ENCODE assay signal across 23 cellular contexts in genomic region chr3:128523591-128523990, GRCh38. TPM values are rescaled to one million over a fixed set of nuclear protein-coding genes. Genes with fewer than 3 reads are reported as not detected.
"Had no signal": no experiment of that assay in that cellular context is flagged by ENCODE, and none has a peak within 500 bp of the region (broad histone marks: within the 10 kb centered on the region; RNA-seq: fewer than 3 reads in every experiment).

No MANE protein-coding gene starts in this region.

- ATAC-seq: activated CD8-positive, alpha-beta memory T cell treated with anti-CD3 and anti-CD28 coated beads, Interleukin-2, amount 10 ng/mL, durations not matched to agents 7 days and 5 days; esophagus mucosa; psoas muscle; sciatic nerve had no signal

- H3K4me3 ChIP-seq: breast epithelium, psoas muscle, spleen had no signal

- H3K36me3 Mint-ChIP-seq: activated CD8-positive, alpha-beta memory T cell treated with anti-CD3 and anti-CD28 coated beads, Interleukin-2, amount 10 ng/mL, durations not matched to agents 7 days and 5 days; activated naive CD8-positive, alpha-beta T cell; type B pancreatic cell had no signal

- H3K36me3 ChIP-seq: breast epithelium, spleen had no signal

- H3K4me1 ChIP-seq: breast epithelium, psoas muscle had no signal

- H3K27ac ChIP-seq: breast epithelium, psoas muscle, spleen had no signal

- H3K4me1 Mint-ChIP-seq: activated CD8-positive, alpha-beta memory T cell treated with anti-CD3 and anti-CD28 coated beads, Interleukin-2, amount 10 ng/mL, durations not matched to agents 7 days and 5 days; nephron had no signal

- DNase-seq: activated CD4-positive, alpha-beta T cell treated with anti-CD3 and anti-CD28 coated beads, Interleukin-2, amount 50 U/mL, for 48 hours; activated CD4-positive, CD25-positive, alpha-beta regulatory T cell treated with anti-CD3 and anti-CD28 coated beads, Interleukin-2, amount 50 U/mL, for 72 hours; activated CD8-positive, alpha-beta memory T cell treated with anti-CD3 and anti-CD28 coated beads, Interleukin-2, amount 10 ng/mL, durations not matched to agents 7 days and 5 days; activated effector memory CD4-positive, alpha-beta T cell treated with anti-CD3 and anti-CD28 coated beads, Interleukin-2, amount 50 U/mL, for 16 hours; activated T-cell treated with anti-CD3 and anti-CD28 coated beads, Interleukin-2, amount 50 U/mL, for 24 hours; aorta; psoas muscle; spleen; stimulated activated CD4-positive, alpha-beta T cell treated with anti-CD3 and anti-CD28 coated beads, Interleukin-1b, Interleukin-23, amount 100 ng/mL, for 48 hours; stimulated activated naive CD4-positive, alpha-beta T cell; substantia nigra had no signal

- H3K27ac Mint-ChIP-seq: activated CD8-positive, alpha-beta memory T cell treated with anti-CD3 and anti-CD28 coated beads, Interleukin-2, amount 10 ng/mL, durations not matched to agents 7 days and 5 days; activated naive CD8-positive, alpha-beta T cell; activated T-cell treated with anti-CD3 and anti-CD28 coated beads, Interleukin-2, amount 50 U/mL, for 24 hours; nephron; T-helper 2 cell treated with Interferon-gamma antibody and Interleukin-4, amounts not matched to agents 5 μg/mL and 100 μg/mL, for 36 hours; type B pancreatic cell had no signal

- H3K4me3 Mint-ChIP-seq: activated CD8-positive, alpha-beta memory T cell treated with anti-CD3 and anti-CD28 coated beads, Interleukin-2, amount 10 ng/mL, durations not matched to agents 7 days and 5 days; activated naive CD8-positive, alpha-beta T cell; activated T-cell treated with anti-CD3 and anti-CD28 coated beads, Interleukin-2, amount 50 U/mL, for 24 hours; nephron; T-helper 2 cell treated with Interferon-gamma antibody and Interleukin-4, amounts not matched to agents 5 μg/mL and 100 μg/mL, for 36 hours; type B pancreatic cell had no signal

- H3K9me3 ChIP-seq: breast epithelium, psoas muscle, spleen had no signal

- H3K9me3 Mint-ChIP-seq: activated T-cell treated with anti-CD3 and anti-CD28 coated beads, Interleukin-2, amount 50 U/mL, for 24 hours; nephron; T-helper 2 cell treated with Interferon-gamma antibody and Interleukin-4, amounts not matched to agents 5 μg/mL and 100 μg/mL, for 36 hours; type B pancreatic cell had no signal

RNA-seq across cellular contexts. Expression of gene DNAJB8, which starts 56.9 kb away (rescaled TPM):
- total RNA-seq: activated CD8-positive, alpha-beta memory T cell treated with anti-CD3 and anti-CD28 coated beads, Interleukin-2, amount 10 ng/mL, durations not matched to agents 7 days and 5 days; aorta; breast epithelium; cerebellum; dermis microvascular lymphatic vessel endothelial cell; esophagus mucosa; fibroblast of villous mesenchyme; mucosa of gallbladder; omental fat pad; psoas muscle; sciatic nerve; spleen had no signal
- polyA plus RNA-seq: aorta, psoas muscle, spleen had no signal
